ENCODE assay signal across 11 cellular contexts in genomic region chr5:181088289-181088688, GRCh38. TPM values are rescaled to one million over a fixed set of nuclear protein-coding genes. Genes with fewer than 3 reads are reported as not detected.
DNase-seq lines count a peak whose midpoint lies in the region; ATAC-seq and TF ChIP-seq lines count a peak whose summit lies in the region.
"Had no signal": no experiment of that assay in that cellular context is flagged by ENCODE, and none has a peak within 500 bp of the region (broad histone marks: within the 10 kb centered on the region; RNA-seq: fewer than 3 reads in every experiment).

No MANE protein-coding gene starts in this region.

- H3K36me3 ChIP-seq in esophagus muscularis mucosa = no peaks in the 10 kb centered on the region
- H3K36me3 ChIP-seq in testis (ENCODE audit: low read depth, missing control alignments) = no peaks in the 10 kb centered on the region
- H3K36me3 ChIP-seq: prostate gland had no signal

- H3K9me3 ChIP-seq in esophagus muscularis mucosa = no peaks in the 10 kb centered on the region
- no peaks in the 10 kb centered on the region for H3K9me3 ChIP-seq in testis
- H3K9me3 ChIP-seq: prostate gland had no signal

- intact Hi-C loops in esophagus muscularis mucosa (cut with DNase I) = no loop called here
- intact Hi-C loops in testis (cut with DNase I; ENCODE audit: low total_unique reads) = no loop called here

- TF ChIP-seq EP300 in esophagus muscularis mucosa (IDR thresholded peaks at IDR 0.05) = no peak

- TF ChIP-seq CTCF in 22Rv1 (IDR thresholded peaks at IDR 0.05) = peak; percentile 61
- peak; percentile 47 for TF ChIP-seq CTCF in NB4 (IDR thresholded peaks at IDR 0.05; ENCODE audit: low read depth, low read length)
- TF ChIP-seq CTCF in esophagus muscularis mucosa (IDR thresholded peaks at IDR 0.05) = peak in 1 of 3 experiments; percentile 21
- no peak for TF ChIP-seq CTCF in testis (IDR thresholded peaks at IDR 0.05)

- H3K27ac ChIP-seq in 22Rv1 (no peak overlapping the region), esophagus muscularis mucosa (replicated peaks in 1 of 4) (no peak overlapping the region), testis (no peak overlapping the region)
- H3K27ac ChIP-seq: prostate gland had no signal

- peaks cover 0 to 46% (median 0%) of the 10 kb centered on the region in 4 donors for H3K27me3 ChIP-seq in esophagus muscularis mucosa
- no peaks in the 10 kb centered on the region for H3K27me3 ChIP-seq in testis

- DNase-seq in EL (peak; percentile 18), NB4 (ENCODE audit: low read depth) (peak; percentile 44), esophagus muscularis mucosa (ENCODE audit: extremely low spot score) (peak; percentile 78), testis (no peak), UCSD-AML1 (lab: John Stamatoyannopoulos, UW; ENCODE audit: unreplicated experiment) (no peak)
- DNase-seq in effector CD8-positive, alpha-beta T cell (lab: John Stamatoyannopoulos, UW) = no peak
- DNase-seq: GDM1 had no signal

- ATAC-seq in GM19455 (IDR thresholded peaks at IDR 0.05; ENCODE audit: unreplicated experiment) = no peak

- 55% methylated on average over 10 of the region's 10 CpGs for WGBS in esophagus muscularis mucosa
- WGBS in testis, 2 donors = 59 to 61% methylated on average over 10 of the region's 10 CpGs

- no peak for TF ChIP-seq POLR2A in NB4 (IDR thresholded peaks at IDR 0.05; ENCODE audit: extremely low read depth, insufficient read length)
- TF ChIP-seq POLR2A in esophagus muscularis mucosa (IDR thresholded peaks at IDR 0.05; ENCODE audit: low read depth) = no peak
- TF ChIP-seq POLR2A in testis (IDR thresholded peaks at IDR 0.05) = no peak

- H3K4me3 ChIP-seq in NB4 (ENCODE audit: low read depth, low read length) (no peak overlapping the region), esophagus muscularis mucosa (no peak overlapping the region), testis (no peak overlapping the region)
- H3K4me3 ChIP-seq: prostate gland had no signal

- H3K4me1 ChIP-seq in esophagus muscularis mucosa (no peaks in the 10 kb centered on the region), testis (no peaks in the 10 kb centered on the region)
- H3K4me1 ChIP-seq: prostate gland had no signal

RNA-seq across cellular contexts. Expression of gene OR2V1, which starts 42.7 kb away (rescaled TPM):
- not detected for total RNA-seq in esophagus muscularis mucosa
- not detected for total RNA-seq in testis
- not detected for polyA plus RNA-seq in testis (ENCODE audit: insufficient read depth, low read depth, low replicate concordance)
- total RNA-seq: glomerular endothelial cell, prostate gland had no signal

RNA-seq across cellular contexts. Expression of gene BTNL9, which starts 48.2 kb away (rescaled TPM):
- total RNA-seq in esophagus muscularis mucosa (10 to 100 TPM in 2 of 4 donors, 1 to 10 TPM in 2; 9.1 to 30.6 (median 15.0) TPM), testis (10 to 100 TPM; 19.0 to 28.4 TPM)
- 8.9 TPM for polyA plus RNA-seq in testis (ENCODE audit: insufficient read depth, low read depth, low replicate concordance)

RNA-seq across cellular contexts. Expression of gene OR2V2, which starts 59.1 kb away (rescaled TPM):
- total RNA-seq in esophagus muscularis mucosa = not detected
- not detected for total RNA-seq in testis
- polyA plus RNA-seq in testis (ENCODE audit: insufficient read depth, low read depth, low replicate concordance) = not detected
- total RNA-seq: glomerular endothelial cell, prostate gland had no signal

Comparison
In these comparisons a context has a peak if more than half of its experiments do, and no peak if none do; other contexts are left out.
1. CTCF ChIP-seq: peak in 22Rv1 (single experiment) and NB4 (single experiment); none in testis (0 of 3).
2. DNase-seq: peak in EL (single experiment), NB4 (single experiment) and esophagus muscularis mucosa (single experiment); none in testis (single experiment), effector CD8-positive, alpha-beta T cell (single experiment) and UCSD-AML1 (single experiment).